In genomic region chr16:65704866-65705265, GRCh38 we compare ENCODE assay signal across 1 cellular context.
TF ChIP-seq lines count a peak whose summit lies in the region.

No MANE protein-coding gene starts in this region.

TF ChIP-seq in GM23338, 12 proteins besides CTCF, POLR2A, EP300 and RAD21 (continued from another document):
- TF ChIP-seq ZNF462 (CRISPR knock-in tag; IDR thresholded peaks at IDR 0.05) (no peak), ZNF331 (CRISPR knock-in tag; IDR thresholded peaks at IDR 0.05; ENCODE audit: low read depth) (no peak), ZNF114 (CRISPR knock-in tag; IDR thresholded peaks at IDR 0.05) (no peak)
